Comparison of ENCODE assay signal across 28 cellular contexts in genomic region chr10:126586878-126587277, GRCh38.
"Had no signal": no experiment of that assay in that cellular context is flagged by ENCODE, and none has a peak within 500 bp of the region (broad histone marks: within the 10 kb centered on the region; RNA-seq: fewer than 3 reads in every experiment).

No MANE protein-coding gene starts in this region.

- H3K36me3 Mint-ChIP-seq: stimulated activated effector memory CD8-positive, alpha-beta T cell treated with anti-CD3 and anti-CD28 coated beads, Interleukin-12 subunit alpha, Interleukin-12 subunit beta, amount 100 ng/mL, for 72 hours; stimulated activated memory B cell treated with anti-CD40 and anti-IgM and Interleukin-4, amounts not matched to agents 10 μg/mL and 1 μg/mL and 100 μg/mL, for 72 hours; stimulated activated naive B cell treated with anti-CD40 and anti-IgM and Interleukin-4, amounts not matched to agents 10 μg/mL and 1 μg/mL and 100 μg/mL, for 72 hours; type B pancreatic cell had no signal

- H3K9me3 Mint-ChIP-seq: stimulated activated naive CD8-positive, alpha-beta T cell treated with anti-CD3 and anti-CD28 coated beads, Interleukin-15, Interleukin-2, amounts not matched to agents 100 ng/mL and 50 ng/mL, for 24 hours; type B pancreatic cell had no signal

- H3K9me3 ChIP-seq: stomach, suprapubic skin, testis, thoracic aorta, thyroid gland, tibial artery, tibial nerve, transverse colon, upper lobe of left lung, upper lobe of right lung, uterus, vagina had no signal

- H3K36me3 ChIP-seq: stomach, suprapubic skin, thoracic aorta, thyroid gland, tibial artery, tibial nerve, transverse colon, upper lobe of left lung, upper lobe of right lung, uterus, vagina had no signal

- H3K27me3 ChIP-seq: stomach, testis, thyroid gland, tibial nerve, transverse colon, upper lobe of left lung, upper lobe of right lung, uterus, vagina had no signal

- FAIRE-seq: urothelium cell line had no signal

- ATAC-seq: stimulated activated effector memory CD8-positive, alpha-beta T cell treated with anti-CD3 and anti-CD28 coated beads, Interleukin-12 subunit alpha, Interleukin-12 subunit beta, amount 100 ng/mL, for 72 hours; stimulated activated memory B cell treated with anti-CD40 and anti-IgM and Interleukin-4, amounts not matched to agents 10 μg/mL and 1 μg/mL and 100 μg/mL, for 72 hours; stimulated activated naive B cell treated with anti-CD40 and anti-IgM and Interleukin-4, amounts not matched to agents 10 μg/mL and 1 μg/mL and 100 μg/mL, for 72 hours; stimulated activated naive CD8-positive, alpha-beta T cell treated with anti-CD3 and anti-CD28 coated beads, Interleukin-15, amount 100 ng/mL, for 72 hours; stimulated activated naive CD8-positive, alpha-beta T cell treated with anti-CD3 and anti-CD28 coated beads, Interleukin-15, Interleukin-2, amounts not matched to agents 100 U/mL and 50 U/mL, for 24 hours; upper lobe of right lung had no signal

- H3K4me1 ChIP-seq: stomach, suprapubic skin, testis, thyroid gland, tibial artery, tibial nerve, transverse colon, upper lobe of left lung, upper lobe of right lung, uterus, vagina had no signal

- DNase-seq: stimulated activated CD4-positive, alpha-beta T cell treated with anti-CD3 and anti-CD28 coated beads, Interleukin-2, amount 100 ng/mL, for 48 hours; stimulated activated CD4-positive, alpha-beta T cell treated with anti-CD3 and anti-CD28 coated beads, Interleukin-4, amount 100 ng/mL, for 1 hour; stimulated activated CD4-positive, alpha-beta T cell treated with anti-CD3 and anti-CD28 coated beads, Interleukin-4, amount 100 ng/mL, for 24 hours; stimulated activated CD4-positive, alpha-beta T cell treated with anti-CD3 and anti-CD28 coated beads, Interleukin-4, amount 100 ng/mL, for 4 hours; stimulated activated CD8-positive, alpha-beta memory T cell treated with anti-CD3 and anti-CD28 coated beads, Interleukin-4, amount 100 ng/mL, for 48 hours; stimulated activated naive B cell treated with anti-CD40 and anti-IgM and Interleukin-4, amounts not matched to agents 10 μg/mL and 1 μg/mL and 100 μg/mL, for 72 hours; stimulated activated naive CD4-positive, alpha-beta T cell; stimulated activated naive CD4-positive, alpha-beta T cell treated with Interleukin-2 at 50 U/mL for 16 hours; stimulated activated naive CD8-positive, alpha-beta T cell treated with anti-CD3 and anti-CD28 coated beads, Interleukin-15, amount 100 ng/mL, for 72 hours; stimulated activated naive CD8-positive, alpha-beta T cell treated with anti-CD3 and anti-CD28 coated beads, Interleukin-15, Interleukin-2, amounts not matched to agents 100 U/mL and 50 U/mL, for 24 hours; stomach; substantia nigra; testis; thyroid gland; tibial artery; transverse colon; upper lobe of right lung; uterus had no signal

- H3K27ac ChIP-seq: stomach, suprapubic skin, testis, thoracic aorta, thyroid gland, tibial artery, tibial nerve, transverse colon, upper lobe of left lung, upper lobe of right lung, uterus, vagina had no signal

- H3K27ac Mint-ChIP-seq: stimulated activated effector memory CD8-positive, alpha-beta T cell treated with anti-CD3 and anti-CD28 coated beads, Interleukin-12 subunit alpha, Interleukin-12 subunit beta, amount 100 ng/mL, for 72 hours; stimulated activated memory B cell treated with anti-CD40 and anti-IgM and Interleukin-4, amounts not matched to agents 10 μg/mL and 1 μg/mL and 100 μg/mL, for 72 hours; stimulated activated naive B cell treated with anti-CD40 and anti-IgM and Interleukin-4, amounts not matched to agents 10 μg/mL and 1 μg/mL and 100 μg/mL, for 72 hours; stimulated activated naive CD8-positive, alpha-beta T cell treated with anti-CD3 and anti-CD28 coated beads, Interleukin-15, amount 100 ng/mL, for 72 hours; stimulated activated naive CD8-positive, alpha-beta T cell treated with anti-CD3 and anti-CD28 coated beads, Interleukin-15, Interleukin-2, amounts not matched to agents 100 ng/mL and 50 ng/mL, for 24 hours; type B pancreatic cell had no signal

- H3K4me1 Mint-ChIP-seq: stimulated activated effector memory CD8-positive, alpha-beta T cell treated with anti-CD3 and anti-CD28 coated beads, Interleukin-12 subunit alpha, Interleukin-12 subunit beta, amount 100 ng/mL, for 72 hours; stimulated activated memory B cell treated with anti-CD40 and anti-IgM and Interleukin-4, amounts not matched to agents 10 μg/mL and 1 μg/mL and 100 μg/mL, for 72 hours; stimulated activated naive B cell treated with anti-CD40 and anti-IgM and Interleukin-4, amounts not matched to agents 10 μg/mL and 1 μg/mL and 100 μg/mL, for 72 hours; stimulated activated naive CD8-positive, alpha-beta T cell treated with anti-CD3 and anti-CD28 coated beads, Interleukin-15, amount 100 ng/mL, for 72 hours had no signal

- H3K4me3 ChIP-seq: stomach, suprapubic skin, testis, thoracic aorta, thyroid gland, tibial artery, tibial nerve, transverse colon, upper lobe of left lung, upper lobe of right lung, uterus, vagina had no signal

- H3K4me3 Mint-ChIP-seq: stimulated activated effector memory CD8-positive, alpha-beta T cell treated with anti-CD3 and anti-CD28 coated beads, Interleukin-12 subunit alpha, Interleukin-12 subunit beta, amount 100 ng/mL, for 72 hours; stimulated activated memory B cell treated with anti-CD40 and anti-IgM and Interleukin-4, amounts not matched to agents 10 μg/mL and 1 μg/mL and 100 μg/mL, for 72 hours; stimulated activated naive B cell treated with anti-CD40 and anti-IgM and Interleukin-4, amounts not matched to agents 10 μg/mL and 1 μg/mL and 100 μg/mL, for 72 hours; stimulated activated naive CD8-positive, alpha-beta T cell treated with anti-CD3 and anti-CD28 coated beads, Interleukin-15, amount 100 ng/mL, for 72 hours; stimulated activated naive CD8-positive, alpha-beta T cell treated with anti-CD3 and anti-CD28 coated beads, Interleukin-15, Interleukin-2, amounts not matched to agents 100 ng/mL and 50 ng/mL, for 24 hours; type B pancreatic cell had no signal

- H3K27me3 Mint-ChIP-seq: stimulated activated naive CD8-positive, alpha-beta T cell treated with anti-CD3 and anti-CD28 coated beads, Interleukin-15, Interleukin-2, amounts not matched to agents 100 ng/mL and 50 ng/mL, for 24 hours had no signal
